ENCODE assay signal across 32 cellular contexts in genomic region chrX:114635986-114636385, GRCh38. TPM values are rescaled to one million over a fixed set of nuclear protein-coding genes. Genes with fewer than 3 reads are reported as not detected.
"Had no signal": no experiment of that assay in that cellular context is flagged by ENCODE, and none has a peak within 500 bp of the region (broad histone marks: within the 10 kb centered on the region; RNA-seq: fewer than 3 reads in every experiment).

No MANE protein-coding gene starts in this region.

- H3K9me3 ChIP-seq: MG63 had no signal

- ATAC-seq: activated CD4-positive, alpha-beta T cell treated with anti-CD3 and anti-CD28 coated beads for 36 hours; activated CD4-positive, CD25-positive, alpha-beta regulatory T cell treated with anti-CD3 and anti-CD28 coated beads, Interleukin-2, amount 50 U/mL, for 24 hours; activated T-cell treated with anti-CD3 and anti-CD28 coated beads, Interleukin-2, amount 50 U/mL, for 72 hours; activated T-helper 17 cell treated with anti-CD3 and anti-CD28 coated beads, Interleukin-2, amount 50 U/mL, for 72 hours had no signal

- H3K27ac ChIP-seq: brain microvascular endothelial cell, SK-N-MC had no signal

- H3K36me3 ChIP-seq: brain microvascular endothelial cell, MG63 had no signal

- DNase-seq: activated CD4-positive, alpha-beta memory T cell treated with anti-CD3 and anti-CD28 coated beads for 36 hours; activated CD4-positive, alpha-beta T cell treated with anti-CD3 and anti-CD28 coated beads for 36 hours; activated CD4-positive, alpha-beta T cell treated with anti-CD3 and anti-CD28 coated beads, Interleukin-2, amount 10 ng/mL, durations not matched to agents 7 days and 5 days; activated CD8-positive, alpha-beta memory T cell treated with anti-CD3 and anti-CD28 coated beads, Interleukin-2, amount 50 U/mL, for 4 hours; activated effector memory CD4-positive, alpha-beta T cell treated with anti-CD3 and anti-CD28 coated beads, Interleukin-2, amount 50 U/mL, for 16 hours; activated naive CD4-positive, alpha-beta T cell; activated naive CD4-positive, alpha-beta T cell treated with anti-CD3 and anti-CD28 coated beads, Interleukin-2, amount 50 U/mL, for 16 hours; activated naive CD8-positive, alpha-beta T cell treated with anti-CD3 and anti-CD28 coated beads for 36 hours; activated T-cell treated with anti-CD3 and anti-CD28 coated beads for 4 hours; activated T-cell treated with anti-CD3 and anti-CD28 coated beads, Interleukin-2, amount 50 U/mL, for 72 hours; amniotic stem cell; aorta; brain microvascular endothelial cell; central memory CD4-positive, alpha-beta T cell; Kasumi-1; KG1; MG63; NCI-H1048; NCI-H1436 treated with DMSO at 0.1 percent for 48 hours; NCI-H1694 treated with DMSO at 0.1 percent for 48 hours; NCI-H2029; NCI-H510A; NCI-H526; NCI-H748 treated with DMSO at 0.1 percent for 48 hours; NK-92 treated with Interleukin-12 subunit alpha and Interleukin-12 subunit beta, amount 100 ng/mL, for 24 hours; Right ventricle myocardium superior had no signal

- H3K9me3 Mint-ChIP-seq: activated CD4-positive, alpha-beta memory T cell treated with anti-CD3 and anti-CD28 coated beads for 36 hours; activated CD4-positive, alpha-beta T cell treated with anti-CD3 and anti-CD28 coated beads, Interleukin-2, amount 10 ng/mL, durations not matched to agents 7 days and 5 days; activated naive CD8-positive, alpha-beta T cell treated with anti-CD3 and anti-CD28 coated beads for 36 hours; activated T-helper 17 cell treated with anti-CD3 and anti-CD28 coated beads, Interleukin-2, amount 50 U/mL, for 72 hours; T-helper 1 cell treated with Interleukin-12 subunit alpha and Interleukin-12 subunit beta and Interleukin-4 antibody, amounts not matched to agents 30 μg/mL and 1 μg/mL, for 36 hours; T-helper 2 cell treated with Interferon-gamma antibody and Interleukin-4, amounts not matched to agents 5 μg/mL and 100 μg/mL, for 36 hours had no signal

- H3K4me1 Mint-ChIP-seq: activated CD4-positive, alpha-beta T cell treated with anti-CD3 and anti-CD28 coated beads for 36 hours; activated CD4-positive, alpha-beta T cell treated with anti-CD3 and anti-CD28 coated beads, Interleukin-2, amount 10 ng/mL, durations not matched to agents 7 days and 5 days; activated naive CD8-positive, alpha-beta T cell treated with anti-CD3 and anti-CD28 coated beads for 36 hours; activated T-helper 17 cell treated with anti-CD3 and anti-CD28 coated beads, Interleukin-2, amount 50 U/mL, for 72 hours had no signal

- H3K36me3 Mint-ChIP-seq: activated CD4-positive, alpha-beta memory T cell treated with anti-CD3 and anti-CD28 coated beads for 36 hours; activated naive CD8-positive, alpha-beta T cell treated with anti-CD3 and anti-CD28 coated beads for 36 hours had no signal

- H3K4me3 Mint-ChIP-seq: activated CD4-positive, alpha-beta memory T cell treated with anti-CD3 and anti-CD28 coated beads for 36 hours; activated CD4-positive, alpha-beta T cell treated with anti-CD3 and anti-CD28 coated beads for 36 hours; activated CD4-positive, alpha-beta T cell treated with anti-CD3 and anti-CD28 coated beads, Interleukin-2, amount 10 ng/mL, durations not matched to agents 7 days and 5 days; activated naive CD8-positive, alpha-beta T cell treated with anti-CD3 and anti-CD28 coated beads for 36 hours; activated T-cell treated with anti-CD3 and anti-CD28 coated beads, Interleukin-2, amount 50 U/mL, for 72 hours; activated T-helper 17 cell treated with anti-CD3 and anti-CD28 coated beads, Interleukin-2, amount 50 U/mL, for 72 hours; T-helper 1 cell treated with Interleukin-12 subunit alpha and Interleukin-12 subunit beta and Interleukin-4 antibody, amounts not matched to agents 30 μg/mL and 1 μg/mL, for 36 hours; T-helper 2 cell treated with Interferon-gamma antibody and Interleukin-4, amounts not matched to agents 5 μg/mL and 100 μg/mL, for 36 hours had no signal

- H3K27me3 Mint-ChIP-seq: activated CD4-positive, alpha-beta memory T cell treated with anti-CD3 and anti-CD28 coated beads for 36 hours; activated CD4-positive, alpha-beta T cell treated with anti-CD3 and anti-CD28 coated beads for 36 hours; activated CD4-positive, alpha-beta T cell treated with anti-CD3 and anti-CD28 coated beads, Interleukin-2, amount 10 ng/mL, durations not matched to agents 7 days and 5 days; activated naive CD8-positive, alpha-beta T cell treated with anti-CD3 and anti-CD28 coated beads for 36 hours; activated T-helper 17 cell treated with anti-CD3 and anti-CD28 coated beads, Interleukin-2, amount 50 U/mL, for 72 hours had no signal

- H3K4me3 ChIP-seq: MG63, SK-N-MC had no signal

- H3K27me3 ChIP-seq: brain microvascular endothelial cell, MG63 had no signal

- H3K27ac Mint-ChIP-seq: activated CD4-positive, alpha-beta memory T cell treated with anti-CD3 and anti-CD28 coated beads for 36 hours; activated CD4-positive, alpha-beta T cell treated with anti-CD3 and anti-CD28 coated beads for 36 hours; activated CD4-positive, alpha-beta T cell treated with anti-CD3 and anti-CD28 coated beads, Interleukin-2, amount 10 ng/mL, durations not matched to agents 7 days and 5 days; activated naive CD8-positive, alpha-beta T cell treated with anti-CD3 and anti-CD28 coated beads for 36 hours; activated T-cell treated with anti-CD3 and anti-CD28 coated beads, Interleukin-2, amount 50 U/mL, for 72 hours; activated T-helper 17 cell treated with anti-CD3 and anti-CD28 coated beads, Interleukin-2, amount 50 U/mL, for 72 hours; T-helper 1 cell treated with Interleukin-12 subunit alpha and Interleukin-12 subunit beta and Interleukin-4 antibody, amounts not matched to agents 30 μg/mL and 1 μg/mL, for 36 hours; T-helper 2 cell treated with Interferon-gamma antibody and Interleukin-4, amounts not matched to agents 5 μg/mL and 100 μg/mL, for 36 hours had no signal

RNA-seq across cellular contexts. Expression of gene HTR2C, which starts 52.1 kb away (rescaled TPM):
- total RNA-seq: activated CD4-positive, alpha-beta memory T cell treated with anti-CD3 and anti-CD28 coated beads for 36 hours; activated CD4-positive, alpha-beta T cell treated with anti-CD3 and anti-CD28 coated beads for 36 hours; activated CD4-positive, alpha-beta T cell treated with anti-CD3 and anti-CD28 coated beads, Interleukin-2, amount 10 ng/mL, durations not matched to agents 7 days and 5 days; activated naive CD8-positive, alpha-beta T cell treated with anti-CD3 and anti-CD28 coated beads for 36 hours; activated T-cell treated with anti-CD3 and anti-CD28 coated beads, Interleukin-2, amount 50 U/mL, for 72 hours; activated T-helper 17 cell treated with anti-CD3 and anti-CD28 coated beads, Interleukin-2, amount 50 U/mL, for 72 hours; aorta; OCI-LY7; Right ventricle myocardium superior had no signal
- polyA plus RNA-seq: aorta had no signal
